11 cellular contexts compared by ENCODE assay signal in the genomic region with DNA sequence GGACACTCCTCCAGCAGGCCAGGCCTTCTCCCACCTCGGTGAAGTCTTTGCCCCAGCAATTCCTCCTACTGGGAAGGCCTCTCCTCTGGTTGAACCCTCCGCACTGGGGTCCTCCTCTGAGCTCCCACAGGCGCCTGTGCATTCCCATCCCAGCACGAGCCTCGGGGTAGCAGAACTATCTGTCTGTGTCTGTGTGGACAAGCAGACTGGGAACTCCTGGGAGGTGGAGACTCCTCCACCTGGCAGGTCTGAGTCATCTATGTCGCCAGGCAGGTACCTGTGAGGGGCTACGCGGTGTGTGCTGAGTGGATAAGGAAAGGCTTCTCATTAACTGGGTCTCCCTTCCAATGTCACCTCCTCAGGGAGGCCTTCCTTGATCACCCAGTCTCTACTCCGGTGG. TPM values are rescaled to one million over a fixed set of nuclear protein-coding genes. Genes with fewer than 3 reads are reported as not detected.
A peak's percentile ranks its signal among the peaks of the same experiment; 100 is the strongest.
DNase-seq lines count a peak whose midpoint lies in the region; TF ChIP-seq lines count a peak whose summit lies in the region.
"Not testable (repeated sequence)": the region's sequence is repeated elsewhere in the genome, so short reads cannot be mapped to it uniquely, and the experiment has no call there.
"Had no signal": no experiment of that assay in that cellular context is flagged by ENCODE, and none has a peak within 500 bp of the region (broad histone marks: within the 10 kb centered on the region; RNA-seq: fewer than 3 reads in every experiment).

No MANE protein-coding gene starts in this region.

- not testable (repeated sequence) for H3K36me3 ChIP-seq in HUES64 (ENCODE audit: insufficient read depth, low read length); duodenal mucosa (ENCODE audit: control insufficient read depth in 1 of 2, insufficient read depth in 2 of 2, low read length in 2 of 2); mesodermal cell (ENCODE audit: control insufficient read depth, insufficient read depth, low read length); parathyroid adenoma (ENCODE audit: control insufficient read depth, insufficient read depth, low read length); stomach; vagina

- not testable (repeated sequence) for TF ChIP-seq EP300 in stomach (IDR thresholded peaks at IDR 0.05)

- TF ChIP-seq POLR2A in stomach (IDR thresholded peaks at IDR 0.05); vagina (IDR thresholded peaks at IDR 0.05): not testable (repeated sequence)

- H3K9ac ChIP-seq in HUES64 (ENCODE audit: low read depth, low read length); parathyroid adenoma: not testable (repeated sequence)
- H3K9ac ChIP-seq in duodenal mucosa (ENCODE audit: low read depth in 1 of 2, low read length in 2 of 2) = peak overlapping the region; percentile 12 to 76

- H3K9me3 ChIP-seq in HUES64 (ENCODE audit: insufficient read depth, low read depth, low read length); duodenal mucosa (ENCODE audit: control insufficient read depth in 1 of 2, low read length in 2 of 2); iPS-18c (ENCODE audit: control insufficient read depth, insufficient read depth, low read length); mesodermal cell (ENCODE audit: control insufficient read depth, low read length); parathyroid adenoma (ENCODE audit: control insufficient read depth, low read length); stomach; vagina: not testable (repeated sequence)

- intact Hi-C loops in stomach (cut with DNase I; ENCODE audit: low total_unique reads) = not testable (repeated sequence)
- intact Hi-C loops in vagina (cut with DNase I) = loop anchor here (5.0 kb wide), 1 partner anchor 722 kb away; no protein-coding TSS in a partner anchor

- not testable (repeated sequence) for DNase-seq in glutamatergic neuron; stomach; vagina (ENCODE audit: extremely low spot score in 2 of 2)

- not testable (repeated sequence) for H3K9me3 Mint-ChIP-seq in glutamatergic neuron (ENCODE audit: unreplicated experiment)

- H3K27me3 ChIP-seq in HUES64 (ENCODE audit: insufficient read depth, low read length) (peaks cover 49% of the 10 kb centered on the region), stomach (peaks cover 0 to 87% (median 15%) of the 10 kb centered on the region in 3 donors)
- not testable (repeated sequence) for H3K27me3 ChIP-seq in duodenal mucosa (ENCODE audit: control insufficient read depth in 1 of 2, insufficient read depth in 2 of 2, low read length in 2 of 2); parathyroid adenoma (ENCODE audit: control insufficient read depth, insufficient read depth, low read length); vagina

- not testable (repeated sequence) for H3K27ac ChIP-seq in HUES64 (ENCODE audit: low read depth, low read length); duodenal mucosa (ENCODE audit: low read depth, low read length); mesodermal cell (ENCODE audit: low read depth, low read length, severe bottlenecking)
- H3K27ac ChIP-seq in parathyroid adenoma = peak overlapping the region; percentile 9
- peak overlapping the region in 4 of 5 donors; percentile 57 to 64 (median 62) for H3K27ac ChIP-seq in stomach
- H3K27ac ChIP-seq in vagina = peak overlapping the region; percentile 70

- peak overlapping the region; percentile 75 for H3K4me3 Mint-ChIP-seq in glutamatergic neuron (ENCODE audit: unreplicated experiment)

- H3K36me3 Mint-ChIP-seq in glutamatergic neuron (ENCODE audit: unreplicated experiment) = not testable (repeated sequence)

- peak overlapping the region; percentile 60 for H3K4me3 ChIP-seq in HUES64 (ENCODE audit: low read length)
- peak overlapping the region; percentile 50 to 57 for H3K4me3 ChIP-seq in duodenal mucosa (ENCODE audit: low read depth in 1 of 2, low read length in 2 of 2)
- H3K4me3 ChIP-seq in iPS-18c (ENCODE audit: insufficient read depth, low read depth, low read length) = peak overlapping the region; percentile 52
- peak overlapping the region; percentile 40 for H3K4me3 ChIP-seq in mesodermal cell (ENCODE audit: extremely low read depth, insufficient read depth, low read length, poor library complexity, severe bottlenecking)
- not testable (repeated sequence) for H3K4me3 ChIP-seq in parathyroid adenoma (ENCODE audit: low read depth, low read length)
- H3K4me3 ChIP-seq in stomach = peak overlapping the region; percentile 34 to 56 (median 46)
- H3K4me3 ChIP-seq in vagina = peak overlapping the region; percentile 48 to 74

- not testable (repeated sequence) for TF ChIP-seq CTCF in glutamatergic neuron (IDR thresholded peaks at IDR 0.05; ENCODE audit: partially characterized antibody, unreplicated experiment); parathyroid adenoma (IDR thresholded peaks at IDR 0.05); stomach (IDR thresholded peaks at IDR 0.05); vagina (IDR thresholded peaks at IDR 0.05)

- H3K4me2 ChIP-seq in parathyroid adenoma (ENCODE audit: low read length) = not testable (repeated sequence)

- not testable (repeated sequence) for H3K27ac Mint-ChIP-seq in glutamatergic neuron (ENCODE audit: unreplicated experiment)

- H3K4me1 ChIP-seq in HUES64 (ENCODE audit: insufficient read depth, low read length) (peaks cover 16% of the 10 kb centered on the region; the same call in 1 of the 2 replicates), duodenal mucosa (ENCODE audit: control insufficient read depth in 1 of 2, insufficient read depth in 2 of 2, low read length in 2 of 2) (peaks cover 28 to 38% of the 10 kb centered on the region in 2 donors), mesodermal cell (ENCODE audit: control insufficient read depth, insufficient read depth, low read length, poor library complexity, severe bottlenecking) (peaks cover 14% of the 10 kb centered on the region), stomach (peaks cover 0 to 29% (median 15%) of the 10 kb centered on the region in 4 donors), vagina (peaks cover 20% of the 10 kb centered on the region)
- not testable (repeated sequence) for H3K4me1 ChIP-seq in parathyroid adenoma

- WGBS in HUES64 = 71% methylated on average over 7 of the region's 9 CpGs
- 72 to 80% methylated on average over 4 of the region's 9 CpGs for WGBS in mesodermal cell (ENCODE audit: insufficient coverage in 2 of 2), 2 experiments
- 40 to 76% (median 50%) methylated on average over 6 to 9 of the region's 9 CpGs for WGBS in stomach, 5 donors

- not testable (repeated sequence) for H2AFZ ChIP-seq in parathyroid adenoma

- peaks cover 16% of the 10 kb centered on the region for H3K27me3 Mint-ChIP-seq in glutamatergic neuron (ENCODE audit: unreplicated experiment)

- H3K4me1 Mint-ChIP-seq in glutamatergic neuron (ENCODE audit: low read depth, unreplicated experiment) = not testable (repeated sequence)

- H3K79me2 ChIP-seq in parathyroid adenoma = not testable (repeated sequence)

RNA-seq across cellular contexts. Expression of gene FGD5, which starts 9.2 kb away (rescaled TPM):
- 3.6 TPM for polyA plus RNA-seq in HUES64 (2013, experiment 1 of 2)
- polyA plus RNA-seq in HUES64 (2013, experiment 2 of 2) = 7.2 TPM
- total RNA-seq in glutamatergic neuron (ENCODE audit: unreplicated experiment) = 3.1 TPM
- polyA plus RNA-seq in mesodermal cell (2013, experiment 1 of 2) = 39.9 TPM
- polyA plus RNA-seq in mesodermal cell (2013, experiment 2 of 2) = 27.6 TPM
- 10 to 100 TPM in 3 of 5 donors, 1 to 10 TPM in 2; 1.2 to 34.1 (median 13.3) TPM for total RNA-seq in stomach
- polyA plus RNA-seq in stomach = 1 to 10 TPM; 2.7 to 9.5 (median 8.5) TPM
- total RNA-seq in vagina = 16.2 TPM
- total RNA-seq: activated naive CD4-positive, alpha-beta T cell treated with anti-CD3 and anti-CD28 coated beads, Interleukin-2, amount 50 U/mL, for 72 hours; GM23248 had no signal
- polyA plus RNA-seq: AG04450, GM23248 had no signal
